Comparison of ENCODE assay signal across 8 cellular contexts in the genomic region with DNA sequence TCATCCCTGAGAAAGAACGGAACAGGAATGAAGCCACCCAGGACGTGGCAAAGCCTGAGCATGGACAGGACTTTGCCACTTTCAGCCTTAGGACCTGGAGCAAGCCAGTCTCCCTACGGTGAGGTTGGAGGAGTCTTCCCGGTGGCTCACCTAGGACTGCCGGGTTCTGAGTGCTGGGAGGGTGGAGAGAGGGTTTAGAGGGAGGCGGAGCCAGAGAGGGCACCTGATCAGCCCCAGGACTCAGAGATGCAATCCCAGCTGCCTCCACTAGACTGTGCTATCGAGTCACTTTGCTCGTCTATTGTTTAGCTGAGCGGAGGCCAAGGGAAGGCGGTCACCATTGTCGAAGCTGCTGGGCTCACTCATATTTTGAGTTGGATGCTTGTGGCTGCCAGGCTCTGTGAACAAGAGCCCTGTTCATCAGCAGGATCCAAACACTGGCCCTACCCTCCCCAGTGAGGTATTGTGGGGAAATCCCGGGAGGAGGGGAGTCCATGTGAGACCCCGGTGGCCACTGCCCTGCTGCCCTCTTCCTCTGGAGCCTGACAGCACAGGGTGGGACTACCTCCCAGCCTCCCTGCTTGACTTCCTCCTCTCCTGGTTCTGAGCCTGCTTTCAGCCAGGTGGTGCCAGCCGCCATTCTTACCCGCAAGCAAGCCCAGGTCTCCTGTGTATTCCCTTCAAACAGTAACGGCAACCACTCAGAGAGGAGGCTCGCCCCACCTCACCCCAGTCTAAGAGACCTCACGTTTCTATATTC.
A peak's percentile ranks its signal among the peaks of the same experiment; 100 is the strongest.
DNase-seq lines count a peak whose midpoint lies in the region; ATAC-seq and TF ChIP-seq lines count a peak whose summit lies in the region.

No MANE protein-coding gene starts in this region.

- peak; percentile 91 for TF ChIP-seq CTCF in WI38 (IDR thresholded peaks at IDR 0.05; ENCODE audit: low read depth, low read length)

- ATAC-seq in GM21515 (IDR thresholded peaks at IDR 0.05; ENCODE audit: unreplicated experiment): peak; percentile 52
- ATAC-seq in HG03097 (IDR thresholded peaks at IDR 0.05; ENCODE audit: low FRiP score, unreplicated experiment): no peak

- no peak overlapping the region for H3K27ac ChIP-seq in caudate nucleus (ENCODE audit: low read depth, low read length)

- DNase-seq in AG20443 (ENCODE audit: low spot score): peak; percentile 92
- DNase-seq in NCI-H2107 treated with DMSO at 0.1 percent for 48 hours (lab: John Stamatoyannopoulos, UW; ENCODE audit: unreplicated experiment): peak; percentile 80
- peak in 40 of 61 donors; percentile 3 to 73 (median 28) for DNase-seq in caudate nucleus (lab: John Stamatoyannopoulos, UW)
- DNase-seq in kidney glomerular epithelial cell (lab: John Stamatoyannopoulos, UW): peak; percentile 86
- DNase-seq in stimulated activated CD4-positive, alpha-beta T cell treated with anti-CD3 and anti-CD28 coated beads, Interleukin-1b, Interleukin-23, amount 100 ng/mL, for 48 hours: peak; percentile 82

- no peak overlapping the region for H3K4me3 ChIP-seq in WI38 (ENCODE audit: low read depth, low read length)

Comparison
In these comparisons a context has a peak if more than half of its experiments do, and no peak if none do; other contexts are left out.
1. DNase-seq: peak in every context shown above with its lines; median percentile 92 in AG20443; 86 in kidney glomerular epithelial cell; 82 in stimulated activated CD4-positive, alpha-beta T cell treated with anti-CD3 and anti-CD28 coated beads, Interleukin-1b, Interleukin-23, amount 100 ng/mL, for 48 hours; 80 in NCI-H2107 treated with DMSO at 0.1 percent for 48 hours; 28 in caudate nucleus.